24 cellular contexts compared by ENCODE assay signal in the genomic region with DNA sequence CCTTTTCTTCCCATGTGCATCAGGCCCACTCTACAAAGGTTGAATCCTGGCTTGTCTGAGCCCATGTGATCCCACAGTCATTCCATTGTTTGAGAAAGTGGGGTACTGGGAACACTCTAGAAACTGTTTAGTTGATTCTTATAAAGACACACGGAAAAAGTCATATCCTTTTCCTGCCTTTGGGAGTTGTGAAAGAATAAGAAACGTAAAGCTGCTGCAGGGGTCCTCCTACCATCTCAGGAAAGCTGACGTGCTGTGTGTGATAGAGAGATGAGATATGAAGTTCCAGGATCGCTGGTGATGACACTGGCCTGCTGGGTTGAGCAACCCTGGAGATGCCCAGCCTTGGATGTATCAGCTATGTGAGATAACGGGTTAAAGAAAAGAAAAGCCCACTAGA. TPM values are rescaled to one million over a fixed set of nuclear protein-coding genes. Genes with fewer than 3 reads are reported as not detected.
"Had no signal": no experiment of that assay in that cellular context is flagged by ENCODE, and none has a peak within 500 bp of the region (broad histone marks: within the 10 kb centered on the region; RNA-seq: fewer than 3 reads in every experiment).

No MANE protein-coding gene starts in this region.

- H3K4me3 ChIP-seq: SJSA1 had no signal

- H3K27ac Mint-ChIP-seq: activated CD4-positive, alpha-beta memory T cell treated with anti-CD3 and anti-CD28 coated beads for 36 hours; activated CD4-positive, alpha-beta T cell treated with anti-CD3 and anti-CD28 coated beads, Interleukin-2, amount 10 ng/mL, durations not matched to agents 7 days and 5 days; activated naive CD4-positive, alpha-beta T cell treated with anti-CD3 and anti-CD28 coated beads, Interleukin-2, amount 50 U/mL, for 72 hours; activated naive CD8-positive, alpha-beta T cell treated with anti-CD3 and anti-CD28 coated beads, Interleukin-2, amount 50 U/mL, for 24 hours; brain; T-helper 1 cell treated with Interleukin-12 subunit alpha and Interleukin-12 subunit beta and Interleukin-4 antibody, amounts not matched to agents 30 μg/mL and 1 μg/mL, for 36 hours had no signal

- H3K27me3 Mint-ChIP-seq: activated CD4-positive, alpha-beta memory T cell treated with anti-CD3 and anti-CD28 coated beads for 36 hours had no signal

- ATAC-seq: activated naive CD4-positive, alpha-beta T cell treated with anti-CD3 and anti-CD28 coated beads, Interleukin-2, amount 50 U/mL, for 72 hours; activated naive CD8-positive, alpha-beta T cell treated with anti-CD3 and anti-CD28 coated beads, Interleukin-2, amount 50 U/mL, for 24 hours; activated T-cell treated with anti-CD3 and anti-CD28 coated beads, Interleukin-2, amount 50 U/mL, for 4 hours; PC-3; SK-N-SH treated with all-trans-retinoic acid at 6 μM for 48 hours had no signal

- H3K4me3 Mint-ChIP-seq: activated CD4-positive, alpha-beta memory T cell treated with anti-CD3 and anti-CD28 coated beads for 36 hours; activated CD4-positive, alpha-beta T cell treated with anti-CD3 and anti-CD28 coated beads, Interleukin-2, amount 10 ng/mL, durations not matched to agents 7 days and 5 days; activated naive CD8-positive, alpha-beta T cell treated with anti-CD3 and anti-CD28 coated beads, Interleukin-2, amount 50 U/mL, for 24 hours; activated T-cell treated with anti-CD3 and anti-CD28 coated beads, Interleukin-2, amount 50 U/mL, for 4 hours; brain; T-helper 1 cell treated with Interleukin-12 subunit alpha and Interleukin-12 subunit beta and Interleukin-4 antibody, amounts not matched to agents 30 μg/mL and 1 μg/mL, for 36 hours had no signal

- H3K9me3 Mint-ChIP-seq: activated CD4-positive, alpha-beta memory T cell treated with anti-CD3 and anti-CD28 coated beads for 36 hours; activated naive CD4-positive, alpha-beta T cell treated with anti-CD3 and anti-CD28 coated beads, Interleukin-2, amount 50 U/mL, for 72 hours; activated naive CD8-positive, alpha-beta T cell treated with anti-CD3 and anti-CD28 coated beads, Interleukin-2, amount 50 U/mL, for 24 hours; activated T-cell treated with anti-CD3 and anti-CD28 coated beads, Interleukin-2, amount 50 U/mL, for 4 hours; brain; T-helper 1 cell treated with Interleukin-12 subunit alpha and Interleukin-12 subunit beta and Interleukin-4 antibody, amounts not matched to agents 30 μg/mL and 1 μg/mL, for 36 hours had no signal

- H3K36me3 ChIP-seq: SJSA1 had no signal

- H3K4me1 ChIP-seq: SJSA1 had no signal

- H3K4me1 Mint-ChIP-seq: activated naive CD8-positive, alpha-beta T cell treated with anti-CD3 and anti-CD28 coated beads, Interleukin-2, amount 50 U/mL, for 24 hours; brain had no signal

- DNase-seq: activated CD4-positive, alpha-beta memory T cell treated with anti-CD3 and anti-CD28 coated beads for 36 hours; activated CD4-positive, alpha-beta T cell treated with anti-CD3 and anti-CD28 coated beads, Interleukin-2, amount 10 ng/mL, durations not matched to agents 7 days and 5 days; activated CD8-positive, alpha-beta memory T cell treated with anti-CD3 and anti-CD28 coated beads for 24 hours; activated effector memory CD4-positive, alpha-beta T cell treated with anti-CD3 and anti-CD28 coated beads, Interleukin-2, amount 50 U/mL, for 16 hours; activated naive CD4-positive, alpha-beta T cell treated with Interleukin-2 at 50 U/mL for 16 hours; activated naive CD8-positive, alpha-beta T cell treated with anti-CD3 and anti-CD28 coated beads, Interleukin-2, amount 50 U/mL, for 24 hours; activated T-cell treated with anti-CD3 and anti-CD28 coated beads, Interleukin-2, amount 50 U/mL, for 4 hours; amygdala; NCI-H1092 treated with DMSO at 0.1 percent for 48 hours; NCI-H1417 treated with DMSO at 0.1 percent for 48 hours; NCI-H1694; NCI-H2029 treated with DMSO at 0.1 percent for 48 hours; NCI-H446; NCI-H524; PC-3; SHP77 had no signal

- H3K27ac ChIP-seq: KMS-11, SJSA1 had no signal

- H3K9me3 ChIP-seq: SJSA1 had no signal

- H3K36me3 Mint-ChIP-seq: activated CD4-positive, alpha-beta memory T cell treated with anti-CD3 and anti-CD28 coated beads for 36 hours; activated naive CD4-positive, alpha-beta T cell treated with anti-CD3 and anti-CD28 coated beads, Interleukin-2, amount 50 U/mL, for 72 hours; brain had no signal

RNA-seq across cellular contexts. Expression of a gene that starts 21.3 kb away (rescaled TPM):
- total RNA-seq: astrocyte, MCF 10A, PC-3, SJSA1 had no signal

RNA-seq across cellular contexts. Expression of a gene that starts 38.2 kb away (rescaled TPM):
- total RNA-seq: MCF 10A, PC-3, SJSA1 had no signal
